In genomic region chr19:46713781-46714522, GRCh38 we compare ENCODE assay signal across 8 cellular contexts. TPM values are rescaled to one million over a fixed set of nuclear protein-coding genes. Genes with fewer than 3 reads are reported as not detected.
DNase-seq lines count a peak whose midpoint lies in the region; ATAC-seq and TF ChIP-seq lines count a peak whose summit lies in the region.

No MANE protein-coding gene starts in this region.

- no peaks in the 10 kb centered on the region for H3K9me3 ChIP-seq in KOPT-K1 (ENCODE audit: insufficient read depth, low read length, poor library complexity, severe bottlenecking)
- H3K9me3 ChIP-seq in right atrium auricular region, result no peaks in the 10 kb centered on the region

- H3K27ac ChIP-seq in KOPT-K1 (ENCODE audit: low read depth, low read length, poor library complexity, severe bottlenecking) (peak overlapping the region; percentile 96), right atrium auricular region (peak overlapping the region; percentile 84 to 90)

- peaks cover 0 to 34% of the 10 kb centered on the region in 2 donors for H3K4me1 ChIP-seq in right atrium auricular region

- H3K4me3 ChIP-seq in right atrium auricular region, result peak overlapping the region; percentile 66 to 87

- ATAC-seq in GM19328 (IDR thresholded peaks at IDR 0.05; ENCODE audit: unreplicated experiment), result no peak

- peak; percentile 79 for DNase-seq in DMS79 treated with DMSO at 0.1 percent for 48 hours (lab: John Stamatoyannopoulos, UW)
- peak; percentile 70 for DNase-seq in T follicular helper cell (ENCODE audit: low read depth)
- peak; percentile 74 for DNase-seq in amniotic epithelial cell (ENCODE audit: low read depth)
- peak; percentile 94 for DNase-seq in right atrium auricular region (ENCODE audit: low spot score)
- DNase-seq in putamen (ENCODE audit: low spot score), result peak; percentile 65
- no peak for DNase-seq in superior temporal gyrus (ENCODE audit: extremely low spot score)

- H3K27me3 ChIP-seq in right atrium auricular region, result no peaks in the 10 kb centered on the region

- H3K36me3 ChIP-seq in KOPT-K1 (ENCODE audit: insufficient read depth, low read length) (peaks cover 32% of the 10 kb centered on the region), right atrium auricular region (no peaks in the 10 kb centered on the region)

- TF ChIP-seq CTCF in right atrium auricular region (IDR thresholded peaks at IDR 0.05), result no peak

RNA-seq across cellular contexts. Expression of gene PRKD2, which starts 3.0 kb away (rescaled TPM):
- total RNA-seq in right atrium auricular region, result 10 to 100 TPM in 1 of 2 donors, 1 to 10 TPM in 1; 8.6 to 19.2 TPM

RNA-seq across cellular contexts. Expression of gene FKRP, which starts 31.9 kb away (rescaled TPM):
- total RNA-seq in right atrium auricular region, result 10 to 100 TPM; 20.3 to 23.8 TPM

RNA-seq across cellular contexts. Expression of gene STRN4, which starts 32.3 kb away (rescaled TPM):
- total RNA-seq in right atrium auricular region, result 10 to 100 TPM; 46.6 to 65.4 TPM

RNA-seq across cellular contexts. Expression of gene DACT3, which starts 53.0 kb away (rescaled TPM):
- total RNA-seq in right atrium auricular region, result 10 to 100 TPM; 23.5 to 25.9 TPM
